Comparison of ENCODE assay signal across 13 cellular contexts in genomic region chr22:38882480-38882879, GRCh38. TPM values are rescaled to one million over a fixed set of nuclear protein-coding genes. Genes with fewer than 3 reads are reported as not detected.
DNase-seq lines count a peak whose midpoint lies in the region; ATAC-seq, FAIRE-seq and TF ChIP-seq lines count a peak whose summit lies in the region.
"Had no signal": no experiment of that assay in that cellular context is flagged by ENCODE, and none has a peak within 500 bp of the region (broad histone marks: within the 10 kb centered on the region; RNA-seq: fewer than 3 reads in every experiment).

No MANE protein-coding gene starts in this region.

- H4K20me1 ChIP-seq in HepG2 (ENCODE audit: insufficient read depth, low read length) = no peaks in the 10 kb centered on the region

- in situ Hi-C loops in HepG2 (cut with HindIII; ENCODE audit: extremely low pct_ligation_motif_present, low pct_unique_long_range_greater_than_20kb) = no loop called here

- no peak overlapping the region for H3K9ac ChIP-seq in HepG2 (ENCODE audit: insufficient read depth, low read depth, low read length)

- TF ChIP-seq CTCF in Peyer's patch (IDR thresholded peaks at IDR 0.05) = no peak
- TF ChIP-seq CTCF in pancreas (IDR thresholded peaks at IDR 0.05) = no peak
- TF ChIP-seq CTCF in HepG2 (CRISPR knock-in tag; IDR thresholded peaks at IDR 0.05) = no peak
- no peak for TF ChIP-seq CTCF in Calu3 (IDR thresholded peaks at IDR 0.05; ENCODE audit: unreplicated experiment)

- ATAC-seq in pancreas (peak; percentile 68 to 86 (median 77)), HepG2 (no peak)
- ATAC-seq: activated CD4-positive, CD25-positive, alpha-beta regulatory T cell treated with anti-CD3 and anti-CD28 coated beads, Interleukin-2, amount 50 U/mL, for 24 hours had no signal

- H3K4me2 ChIP-seq in HepG2 (ENCODE audit: low read depth, low read length) = no peak overlapping the region

- TF ChIP-seq POLR2A in Peyer's patch (IDR thresholded peaks at IDR 0.05) = no peak
- TF ChIP-seq POLR2A in HepG2 (IDR thresholded peaks at IDR 0.05; ENCODE audit: insufficient read depth in 1 of 2, low read depth in 2 of 2, low read length in 2 of 2) = no peak

- DNase-seq in AG08396 (ENCODE audit: low spot score) (peak; percentile 68), Peyer's patch (no peak), head of caudate nucleus (peak in 22 of 42 donors; percentile 18 to 80 (median 53)), pancreas (peak in 4 of 6 donors; percentile 48 to 60 (median 57)), HepG2 (ENCODE audit: low spot score) (no peak), NCI-H526 treated with DMSO at 0.1 percent for 48 hours (lab: John Stamatoyannopoulos, UW) (no peak), RCC 7860 (ENCODE audit: low spot score) (no peak), Calu3 (no peak)
- DNase-seq: amniotic stem cell, BE2C, NCI-H2171 had no signal

- H3K27me3 ChIP-seq in Peyer's patch (no peaks in the 10 kb centered on the region), pancreas (no peaks in the 10 kb centered on the region), HepG2 (ENCODE audit: control insufficient read depth in 1 of 2, insufficient read depth in 2 of 2, low read length in 2 of 2) (peaks cover 0 to 16% of the 10 kb centered on the region in 2 experiments; a peak in 4 of 5 replicates)
- H3K27me3 ChIP-seq: BE2C had no signal

- H3K4me3 Mint-ChIP-seq in Calu3 (ENCODE audit: low read depth, unreplicated experiment) = no peak overlapping the region

- H3K79me2 ChIP-seq in HepG2 (ENCODE audit: insufficient read depth, low read length) = no peaks in the 10 kb centered on the region

- H3K27ac ChIP-seq in Peyer's patch = peak overlapping the region; percentile 42 to 71 (median 55)
- H3K27ac ChIP-seq in pancreas = peak overlapping the region in 1 of 4 donors; percentile 47
- H3K27ac ChIP-seq in HepG2 (ENCODE audit: extremely low read length, insufficient read depth, low read length) = no peak overlapping the region
- H3K27ac ChIP-seq: epithelial cell of prostate had no signal

- no peaks in the 10 kb centered on the region for H3K36me3 ChIP-seq in Peyer's patch
- no peaks in the 10 kb centered on the region for H3K36me3 ChIP-seq in pancreas
- no peaks in the 10 kb centered on the region for H3K36me3 ChIP-seq in HepG2 (replicated peaks in 1 of 2; ENCODE audit: control insufficient read depth in 1 of 2, insufficient read depth in 2 of 2, low read length in 2 of 2)
- H3K36me3 ChIP-seq: BE2C had no signal

- H3K4me3 ChIP-seq in Peyer's patch (no peak overlapping the region), pancreas (no peak overlapping the region), HepG2 (replicated peaks in 1 of 3; ENCODE audit: insufficient read depth in 1 of 3, low read depth in 2 of 3, low read length in 3 of 3) (no peak overlapping the region)

- TF ChIP-seq RAD21 in HepG2 (CRISPR knock-in tag; IDR thresholded peaks at IDR 0.05) = no peak

- H3K4me1 ChIP-seq in Peyer's patch (peaks cover 0 to 12% (median 0%) of the 10 kb centered on the region in 4 donors), pancreas (peaks cover 15 to 22% (median 21%) of the 10 kb centered on the region in 3 donors), HepG2 (ENCODE audit: insufficient read depth, low read length) (no peaks in the 10 kb centered on the region)
- H3K4me1 ChIP-seq: BE2C had no signal

- CTCF ChIA-PET in HepG2 (lab: Yijun Ruan, JAX; ENCODE audit: low intra/inter-chr PET ratio, low total read pairs) (no interaction called here), Calu3 (lab: Charles Lee) (no interaction called here)

- WGBS in pancreas, 2 donors = 38 to 39% methylated on average over 7 of the region's 7 CpGs
- 8% methylated on average over 3 of the region's 7 CpGs for WGBS in HepG2 (ENCODE audit: low lambda C conversion rate)

- H2AFZ ChIP-seq in HepG2 (ENCODE audit: low read length) = no peak overlapping the region

- POLR2A ChIA-PET in HepG2 (lab: Yijun Ruan, JAX) = no interaction called here

- no peaks in the 10 kb centered on the region for H3K27me3 Mint-ChIP-seq in Calu3 (ENCODE audit: unreplicated experiment)

- H3K27ac Mint-ChIP-seq in Calu3 (ENCODE audit: unreplicated experiment) = no peak overlapping the region

- BruUV-seq in HepG2 (replicated peaks; lab: Mats Ljungman, UMichigan) (no TSS peak), Calu3 (replicated peaks; lab: Mats Ljungman, UMichigan) (no TSS peak)

- FAIRE-seq in pancreas (lab: Jason Lieb, UNC) (no peak), HepG2 (lab: Jason Lieb, UNC) (no peak), RCC 7860 (lab: Jason Lieb, UNC) (no peak)

- no peaks in the 10 kb centered on the region for H3K9me3 Mint-ChIP-seq in Calu3 (ENCODE audit: low read depth, unreplicated experiment)

- intact Hi-C loops in head of caudate nucleus (cut with DNase I) (no loop called here), pancreas (cut with DNase I) (no loop called here), HepG2 (cut with micrococcal nuclease; ENCODE audit: unreplicated experiment) (no loop called here), Calu3 (cut with micrococcal nuclease; ENCODE audit: unreplicated experiment) (no loop called here)

- no peak for TF ChIP-seq EP300 in HepG2 (IDR thresholded peaks at IDR 0.05; ENCODE audit: low read depth in 2 of 2, low read length in 2 of 2)
- TF ChIP-seq EP300 in HepG2 (CRISPR knock-in tag; IDR thresholded peaks at IDR 0.05; ENCODE audit: borderline replicate concordance) = no peak

- no peaks in the 10 kb centered on the region for H3K36me3 Mint-ChIP-seq in Calu3 (ENCODE audit: insufficient read depth, unreplicated experiment)

- H3K9me3 ChIP-seq in Peyer's patch (no peaks in the 10 kb centered on the region), pancreas (no peaks in the 10 kb centered on the region), HepG2 (ENCODE audit: low read length) (no peaks in the 10 kb centered on the region)
- H3K9me3 ChIP-seq: BE2C had no signal

- peaks cover 10% of the 10 kb centered on the region for H3K4me1 Mint-ChIP-seq in Calu3 (ENCODE audit: low read depth, unreplicated experiment)

TF ChIP-seq in HepG2, 621 proteins besides CTCF, POLR2A, EP300 and RAD21 (continues in another document):
- TF ChIP-seq KDM5A (IDR thresholded peaks at IDR 0.05; ENCODE audit: borderline replicate concordance, low read length) (no peak), ZFP36 (IDR thresholded peaks at IDR 0.05; ENCODE audit: borderline replicate concordance, low read depth, low read length, partially characterized antibody) (no peak)

RNA-seq across cellular contexts. Expression of gene CBX6, which starts 10.5 kb away (rescaled TPM):
- 10 to 100 TPM in 2 of 4 donors, 1 to 10 TPM in 2; 7.0 to 35.5 (median 10.7) TPM for total RNA-seq in Peyer's patch
- total RNA-seq in pancreas = 10 to 100 TPM; 22.5 to 44.6 (median 29.2) TPM
- polyA plus RNA-seq in pancreas = 10 to 100 TPM; 23.1 to 29.0 TPM
- 4.7 and 6.5 TPM in 2 replicates for total RNA-seq in HepG2 (2016; rRNA removed; fragmentation: Illumina TruSeq; extraction: Trizol)
- 0.51 and 0.79 TPM in 2 replicates for total RNA-seq in HepG2 (2016; cell fraction: cytosol; rRNA removed; fragmentation: Illumina TruSeq; extraction: Trizol; ENCODE audit: low read depth)
- 4.0 and 6.6 TPM in 2 replicates for total RNA-seq in HepG2 (2016; cell fraction: insoluble cytoplasmic fraction; rRNA removed; fragmentation: Illumina TruSeq; extraction: Trizol)
- total RNA-seq in HepG2 (2016; cell fraction: membrane; rRNA removed; fragmentation: Illumina TruSeq; extraction: Trizol) = 2.0 TPM in 2 replicates
- total RNA-seq in HepG2 (2016; cell fraction: nucleus; rRNA removed; fragmentation: Illumina TruSeq; extraction: Trizol) = 7.6 and 8.9 TPM in 2 replicates
- 1.7 and 2.6 TPM in 2 replicates for polyA plus RNA-seq in HepG2 (2011; rRNA removed)
- 1.2 and 1.3 TPM in 2 replicates for polyA plus RNA-seq in HepG2 (2011; cell fraction: cytosol; rRNA removed)
- 13.0 and 15.1 TPM in 2 replicates for polyA plus RNA-seq in HepG2 (2011; cell fraction: nucleus; rRNA removed)
- 4.0 and 5.0 TPM in 2 replicates for polyA plus RNA-seq in HepG2 (2012)
- polyA plus RNA-seq in HepG2 (2016; cell fraction: cytosol; fragmentation: Illumina TruSeq; extraction: Trizol; ENCODE audit: low read depth) = 0.35 and 0.47 TPM in 2 replicates
- 3.9 and 4.7 TPM in 2 replicates for polyA plus RNA-seq in HepG2 (2016; cell fraction: insoluble cytoplasmic fraction; fragmentation: Illumina TruSeq; extraction: Trizol; ENCODE audit: low read depth)
- 0.98 and 1.0 TPM in 2 replicates for polyA plus RNA-seq in HepG2 (2016; cell fraction: membrane; fragmentation: Illumina TruSeq; extraction: Trizol; ENCODE audit: low read depth)
- 13.0 and 13.1 TPM in 2 replicates for polyA plus RNA-seq in HepG2 (2016; cell fraction: nucleus; fragmentation: Illumina TruSeq; extraction: Trizol; ENCODE audit: insufficient read depth, low read depth)
- polyA minus RNA-seq in HepG2 (2011; rRNA and poly(A)+ RNA removed; ENCODE audit: low replicate concordance) = 8.8 and 30.1 TPM in 2 replicates
- polyA minus RNA-seq in HepG2 (2011; cell fraction: cytosol; rRNA and poly(A)+ RNA removed) = 5.5 and 5.9 TPM in 2 replicates
- polyA minus RNA-seq in HepG2 (2011; cell fraction: nucleus; rRNA and poly(A)+ RNA removed) = 9.9 and 16.2 TPM in 2 replicates
- total RNA-seq in Calu3 (2022) = 140 and 152 TPM in 2 replicates

RNA-seq across cellular contexts. Expression of gene NPTXR, which starts 38.7 kb away (rescaled TPM):
- total RNA-seq in Peyer's patch = 1 to 10 TPM in 2 of 4 donors, under 1 TPM in 2; 0.53 to 2.8 (median 1.1) TPM
- 10 to 100 TPM in 1 of 6 donors, 1 to 10 TPM in 5; 4.2 to 11.0 (median 6.0) TPM for total RNA-seq in pancreas
- 1 to 10 TPM; 3.0 to 5.0 TPM for polyA plus RNA-seq in pancreas
- 2.5 and 2.6 TPM in 2 replicates for total RNA-seq in HepG2 (2016; rRNA removed; fragmentation: Illumina TruSeq; extraction: Trizol)
- total RNA-seq in HepG2 (2016; cell fraction: cytosol; rRNA removed; fragmentation: Illumina TruSeq; extraction: Trizol; ENCODE audit: low read depth) = 0.44 and 0.51 TPM in 2 replicates
- total RNA-seq in HepG2 (2016; cell fraction: insoluble cytoplasmic fraction; rRNA removed; fragmentation: Illumina TruSeq; extraction: Trizol) = 2.1 and 2.5 TPM in 2 replicates
- 2.4 TPM in 2 replicates for total RNA-seq in HepG2 (2016; cell fraction: membrane; rRNA removed; fragmentation: Illumina TruSeq; extraction: Trizol)
- total RNA-seq in HepG2 (2016; cell fraction: nucleus; rRNA removed; fragmentation: Illumina TruSeq; extraction: Trizol) = 5.7 and 7.1 TPM in 2 replicates
- 4.8 and 6.7 TPM in 2 replicates for polyA plus RNA-seq in HepG2 (2011; rRNA removed)
- 4.4 and 4.7 TPM in 2 replicates for polyA plus RNA-seq in HepG2 (2011; cell fraction: cytosol; rRNA removed)
- polyA plus RNA-seq in HepG2 (2011; cell fraction: nucleus; rRNA removed) = 7.5 and 8.6 TPM in 2 replicates
- 13.2 and 13.3 TPM in 2 replicates for polyA plus RNA-seq in HepG2 (2012)
- 0.61 and 0.71 TPM in 2 replicates for polyA plus RNA-seq in HepG2 (2016; cell fraction: cytosol; fragmentation: Illumina TruSeq; extraction: Trizol; ENCODE audit: low read depth)
- polyA plus RNA-seq in HepG2 (2016; cell fraction: insoluble cytoplasmic fraction; fragmentation: Illumina TruSeq; extraction: Trizol; ENCODE audit: low read depth) = 3.2 and 4.5 TPM in 2 replicates
- polyA plus RNA-seq in HepG2 (2016; cell fraction: membrane; fragmentation: Illumina TruSeq; extraction: Trizol; ENCODE audit: low read depth) = 1.6 and 1.8 TPM in 2 replicates
- polyA plus RNA-seq in HepG2 (2016; cell fraction: nucleus; fragmentation: Illumina TruSeq; extraction: Trizol; ENCODE audit: insufficient read depth, low read depth) = 13.4 and 14.4 TPM in 2 replicates
- polyA minus RNA-seq in HepG2 (2011; rRNA and poly(A)+ RNA removed; ENCODE audit: low replicate concordance) = 2.5 and 11.6 TPM in 2 replicates
- 6.9 and 7.3 TPM in 2 replicates for polyA minus RNA-seq in HepG2 (2011; cell fraction: cytosol; rRNA and poly(A)+ RNA removed)
- polyA minus RNA-seq in HepG2 (2011; cell fraction: nucleus; rRNA and poly(A)+ RNA removed) = 2.4 and 3.4 TPM in 2 replicates
- total RNA-seq in Calu3 (2022) = 6.1 and 6.6 TPM in 2 replicates

Comparison
In these comparisons a context has a peak if more than half of its experiments do, and no peak if none do; other contexts are left out.
1. DNase-seq: peak in AG08396 (single experiment), head of caudate nucleus (22 of 42) and pancreas (4 of 6); none in Peyer's patch (0 of 3), HepG2 (single experiment), NCI-H526 treated with DMSO at 0.1 percent for 48 hours (single experiment), RCC 7860 (single experiment) and Calu3 (single experiment).